ENCODE assay signal across 18 cellular contexts in the genomic region with DNA sequence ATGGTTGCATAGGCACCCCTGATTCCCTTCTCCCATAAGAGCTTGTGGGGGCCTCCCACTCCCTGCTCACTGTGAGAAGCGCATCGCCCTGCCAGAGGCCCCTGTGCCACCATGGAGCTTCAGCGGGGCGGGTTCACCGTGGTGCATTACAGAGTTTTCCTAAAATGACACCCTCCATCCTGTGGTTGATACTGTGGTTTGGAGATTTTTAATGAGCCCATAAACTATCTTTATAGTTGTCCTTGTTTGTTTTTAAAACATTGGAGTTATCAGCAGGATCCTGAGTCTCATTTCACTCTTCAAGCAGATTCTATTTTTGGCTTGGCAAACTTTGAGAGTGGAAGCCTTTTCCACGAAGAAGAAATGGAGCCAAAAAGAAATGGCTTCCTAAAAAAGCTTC.
DNase-seq lines count a peak whose midpoint lies in the region; ATAC-seq and TF ChIP-seq lines count a peak whose summit lies in the region.
"Had no signal": no experiment of that assay in that cellular context is flagged by ENCODE, and none has a peak within 500 bp of the region (broad histone marks: within the 10 kb centered on the region; RNA-seq: fewer than 3 reads in every experiment).

No MANE protein-coding gene starts in this region.

- H3K4me2 ChIP-seq in OCI-LY3 (ENCODE audit: low read length) = no peak overlapping the region
- H3K4me2 ChIP-seq: GM23338 had no signal

- ATAC-seq in HG03097 (IDR thresholded peaks at IDR 0.05; ENCODE audit: low FRiP score, unreplicated experiment) = no peak
- ATAC-seq: GM23338, HepG2 had no signal

- peak overlapping the region; percentile 46 for H2AFZ ChIP-seq in OCI-LY3 (ENCODE audit: low read depth, low read length)
- H2AFZ ChIP-seq: GM23338 had no signal

- H3K4me3 ChIP-seq in OCI-LY3 (ENCODE audit: low read length) = no peak overlapping the region
- H3K4me3 ChIP-seq in fibroblast of villous mesenchyme (ENCODE audit: low read depth, low read length) = no peak overlapping the region
- H3K4me3 ChIP-seq in tibial artery = no peak overlapping the region
- H3K4me3 ChIP-seq: GM23338, SJCRH30 had no signal

- H3K9ac ChIP-seq in OCI-LY3 (ENCODE audit: low read length) = no peak overlapping the region

- H4K20me1 ChIP-seq in OCI-LY3 (ENCODE audit: insufficient read depth, low read length) = no peaks in the 10 kb centered on the region

- H3K4me1 ChIP-seq in OCI-LY3 (ENCODE audit: low read length) (peaks cover 47% of the 10 kb centered on the region), tibial artery (peaks cover 0 to 7% (median 3%) of the 10 kb centered on the region in 4 donors)

- H3K36me3 ChIP-seq in OCI-LY3 (replicated peaks; ENCODE audit: low read depth, low read length) = peaks cover 9% of the 10 kb centered on the region
- H3K36me3 ChIP-seq in tibial artery = no peaks in the 10 kb centered on the region
- H3K36me3 ChIP-seq: SJCRH30 had no signal

- H3K9me3 ChIP-seq in OCI-LY3 (ENCODE audit: insufficient read depth, low read length) (peaks cover 1% of the 10 kb centered on the region; the same call in 1 of the 2 replicates), tibial artery (no peaks in the 10 kb centered on the region)
- H3K9me3 ChIP-seq: SJCRH30 had no signal

- DNase-seq in EH (ENCODE audit: low read depth) (peak; percentile 90), fibroblast of villous mesenchyme (ENCODE audit: low read depth) (peak; percentile 88), tibial artery (no peak), HUDEP-2 (lab: John Stamatoyannopoulos, UW; ENCODE audit: unreplicated experiment in 76 of 76) (no peak), DMS53 treated with DMSO at 0.1 percent for 48 hours (lab: John Stamatoyannopoulos, UW; ENCODE audit: unreplicated experiment) (no peak)
- DNase-seq in activated effector memory CD4-positive, alpha-beta T cell treated with Interleukin-2 at 50 U/mL for 16 hours = no peak
- DNase-seq: C1 segment of cervical spinal cord, DMS153, Karpas-422, NCI-H1417, NCI-H2029, NCI-H2171 treated with DMSO at 0.1 percent for 48 hours, NCI-H510A, SJCRH30 had no signal

- intact Hi-C loops in tibial artery (cut with DNase I; ENCODE audit: low total_unique reads) = no loop called here

- TF ChIP-seq CTCF in OCI-LY3 (IDR thresholded peaks at IDR 0.05; ENCODE audit: low read depth, low read length) (no peak), fibroblast of villous mesenchyme (IDR thresholded peaks at IDR 0.05; ENCODE audit: insufficient read depth, low read depth, low read length) (no peak), tibial artery (IDR thresholded peaks at IDR 0.05) (no peak)

- H3K27ac ChIP-seq in OCI-LY3 (ENCODE audit: low read length) (no peak overlapping the region), tibial artery (peak overlapping the region; percentile 33 to 52)
- H3K27ac ChIP-seq: SJCRH30 had no signal

- no peaks in the 10 kb centered on the region for H3K79me2 ChIP-seq in OCI-LY3 (ENCODE audit: low read length)

- no peaks in the 10 kb centered on the region for H3K27me3 ChIP-seq in OCI-LY3 (ENCODE audit: low read depth, low read length)
- H3K27me3 ChIP-seq in tibial artery = no peaks in the 10 kb centered on the region
- H3K27me3 ChIP-seq: SJCRH30 had no signal

Comparison
In these comparisons a context has a peak if more than half of its experiments do, and no peak if none do; other contexts are left out.
1. DNase-seq: peak in EH (single experiment) and fibroblast of villous mesenchyme (single experiment); none in tibial artery (0 of 2), activated effector memory CD4-positive, alpha-beta T cell treated with Interleukin-2 at 50 U/mL for 16 hours (single experiment), HUDEP-2 (0 of 76) and DMS53 treated with DMSO at 0.1 percent for 48 hours (single experiment).